Comparison of ENCODE assay signal across 24 cellular contexts in the genomic region with DNA sequence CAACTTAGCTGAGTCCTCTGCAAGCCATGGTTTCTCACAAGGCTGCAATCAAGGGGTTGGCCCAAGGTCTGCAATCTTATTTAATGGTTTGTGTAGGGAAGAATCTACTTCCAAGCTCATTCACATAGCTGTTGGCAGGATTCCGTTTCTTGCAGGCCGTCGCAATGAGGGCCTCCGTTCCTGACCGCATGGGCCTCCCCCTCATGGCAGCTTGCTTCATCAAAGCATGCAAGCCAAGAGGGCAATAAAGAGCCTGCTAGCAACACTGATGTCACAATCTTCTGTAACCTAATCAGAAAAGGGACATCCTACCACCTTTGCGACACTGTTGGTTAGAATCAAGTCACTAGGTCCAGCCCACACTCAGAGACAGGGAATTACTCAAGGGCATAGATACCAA.
DNase-seq lines count a peak whose midpoint lies in the region; ATAC-seq and TF ChIP-seq lines count a peak whose summit lies in the region.
"Had no signal": no experiment of that assay in that cellular context is flagged by ENCODE, and none has a peak within 500 bp of the region (broad histone marks: within the 10 kb centered on the region; RNA-seq: fewer than 3 reads in every experiment).

No MANE protein-coding gene starts in this region.

- no peaks in the 10 kb centered on the region for H3K4me1 ChIP-seq in osteoblast (ENCODE audit: insufficient read depth, low read length)
- H3K4me1 ChIP-seq: BLaER1 treated with 17β-estradiol and CSF1 and Interleukin-3, amounts not matched to agents 10 nM and 100 nM; Caco-2; SJSA1 had no signal

- no peaks in the 10 kb centered on the region for H3K79me2 ChIP-seq in osteoblast (ENCODE audit: insufficient read depth, low read length)

- H4K20me1 ChIP-seq in osteoblast (ENCODE audit: insufficient read depth, low read length) = no peaks in the 10 kb centered on the region
- H4K20me1 ChIP-seq: BLaER1 treated with 17β-estradiol and CSF1 and Interleukin-3, amounts not matched to agents 10 nM and 100 nM had no signal

- TF ChIP-seq CTCF in HL-60 (IDR thresholded peaks at IDR 0.05; ENCODE audit: insufficient read depth, low read length) (no peak), osteoblast (IDR thresholded peaks at IDR 0.05; ENCODE audit: extremely low read depth, low read depth, low read length) (no peak)

- no peak overlapping the region for H3K4me2 ChIP-seq in osteoblast (ENCODE audit: insufficient read depth, low read length)
- H3K4me2 ChIP-seq: BLaER1 treated with 17β-estradiol and CSF1 and Interleukin-3, amounts not matched to agents 10 nM and 100 nM had no signal

- H3K9me3 ChIP-seq in osteoblast (ENCODE audit: low read depth, low read length) = no peaks in the 10 kb centered on the region
- H3K9me3 ChIP-seq: BLaER1 treated with 17β-estradiol and CSF1 and Interleukin-3, amounts not matched to agents 10 nM and 100 nM; Caco-2; SJSA1 had no signal

- DNase-seq in HL-60 (ENCODE audit: low read depth in 1 of 2, low spot score in 1 of 2) (peak; percentile 88 to 95), NOMO-1 (lab: John Stamatoyannopoulos, UW; ENCODE audit: unreplicated experiment in 2 of 2) (peak; percentile 93 to 96), SIG-M5 treated with dmso at 0.1 percent for 504 hours (lab: John Stamatoyannopoulos, UW; ENCODE audit: unreplicated experiment) (peak; percentile 96), posterior vena cava (ENCODE audit: low spot score) (peak; percentile 20), osteoblast (ENCODE audit: insufficient read length, low spot score, missing footprints) (no peak)
- DNase-seq in activated CD4-positive, alpha-beta T cell treated with anti-CD3 and anti-CD28 coated beads for 36 hours = no peak
- DNase-seq: Caco-2; CD4-positive, alpha-beta memory T cell; DMS 273 treated with DMSO at 0.1 percent for 48 hours; DMS79 treated with DMSO at 0.1 percent for 48 hours; H7; KBM-7; MV-4-11; NCI-H1694; NCI-H2081; NCI-H2171 treated with DMSO at 0.1 percent for 48 hours; NCI-H446; NCI-H526; T-helper 17 cell had no signal

- H3K4me3 Mint-ChIP-seq in activated CD4-positive, alpha-beta T cell treated with anti-CD3 and anti-CD28 coated beads for 36 hours = no peak overlapping the region
- H3K4me3 Mint-ChIP-seq in stimulated activated memory B cell treated with anti-CD40 and anti-IgM and Interleukin-4, amounts not matched to agents 10 μg/mL and 1 μg/mL and 100 μg/mL, for 72 hours = no peak overlapping the region
- H3K4me3 Mint-ChIP-seq: CD4-positive, alpha-beta memory T cell; T-helper 17 cell had no signal

- peaks cover 3% of the 10 kb centered on the region for H3K4me1 Mint-ChIP-seq in activated CD4-positive, alpha-beta T cell treated with anti-CD3 and anti-CD28 coated beads for 36 hours
- no peaks in the 10 kb centered on the region for H3K4me1 Mint-ChIP-seq in stimulated activated memory B cell treated with anti-CD40 and anti-IgM and Interleukin-4, amounts not matched to agents 10 μg/mL and 1 μg/mL and 100 μg/mL, for 72 hours

- H2AFZ ChIP-seq in osteoblast (ENCODE audit: low read length) = no peak overlapping the region

- peaks cover 3% of the 10 kb centered on the region for H3K27me3 Mint-ChIP-seq in activated CD4-positive, alpha-beta T cell treated with anti-CD3 and anti-CD28 coated beads for 36 hours
- H3K27me3 Mint-ChIP-seq in stimulated activated memory B cell treated with anti-CD40 and anti-IgM and Interleukin-4, amounts not matched to agents 10 μg/mL and 1 μg/mL and 100 μg/mL, for 72 hours = peaks cover 5% of the 10 kb centered on the region

- POLR2A ChIA-PET in activated CD4-positive, alpha-beta T cell treated with anti-CD3 and anti-CD28 coated beads for 36 hours (lab: Charles Lee) = no interaction called here

- H3K27me3 ChIP-seq in HL-60 (ENCODE audit: insufficient read depth, poor library complexity, severe bottlenecking) = no peaks in the 10 kb centered on the region
- H3K27me3 ChIP-seq in osteoblast (ENCODE audit: insufficient read depth, low read length) = peaks cover 4% of the 10 kb centered on the region
- H3K27me3 ChIP-seq: BLaER1 treated with 17β-estradiol and CSF1 and Interleukin-3, amounts not matched to agents 10 nM and 100 nM had no signal

- no peak overlapping the region for H3K27ac Mint-ChIP-seq in activated CD4-positive, alpha-beta T cell treated with anti-CD3 and anti-CD28 coated beads for 36 hours
- H3K27ac Mint-ChIP-seq in stimulated activated memory B cell treated with anti-CD40 and anti-IgM and Interleukin-4, amounts not matched to agents 10 μg/mL and 1 μg/mL and 100 μg/mL, for 72 hours = no peak overlapping the region
- H3K27ac Mint-ChIP-seq: CD4-positive, alpha-beta memory T cell; T-helper 17 cell had no signal

- intact Hi-C loops in posterior vena cava (cut with DNase I) = no loop called here
- intact Hi-C loops in activated CD4-positive, alpha-beta T cell treated with anti-CD3 and anti-CD28 coated beads for 36 hours (cut with DNase I, micrococcal nuclease) = no loop called here

- no peak for ATAC-seq in activated CD4-positive, alpha-beta T cell treated with anti-CD3 and anti-CD28 coated beads for 36 hours
- ATAC-seq in stimulated activated memory B cell treated with anti-CD40 and anti-IgM and Interleukin-4, amounts not matched to agents 10 μg/mL and 1 μg/mL and 100 μg/mL, for 72 hours = no peak
- ATAC-seq: GM12878, Panc1, T-helper 17 cell had no signal

- peaks cover 9% of the 10 kb centered on the region for H3K9me3 Mint-ChIP-seq in activated CD4-positive, alpha-beta T cell treated with anti-CD3 and anti-CD28 coated beads for 36 hours (ENCODE audit: low read depth)
- peaks cover 10% of the 10 kb centered on the region for H3K9me3 Mint-ChIP-seq in stimulated activated memory B cell treated with anti-CD40 and anti-IgM and Interleukin-4, amounts not matched to agents 10 μg/mL and 1 μg/mL and 100 μg/mL, for 72 hours

- H3K27ac ChIP-seq in HL-60 (replicated peaks) = peak overlapping the region; percentile 74
- H3K27ac ChIP-seq in osteoblast (ENCODE audit: low read depth, low read length) = no peak overlapping the region
- H3K27ac ChIP-seq: BLaER1 treated with 17β-estradiol and CSF1 and Interleukin-3, amounts not matched to agents 10 nM and 100 nM; SJSA1 had no signal

- H3K4me3 ChIP-seq in HL-60 (replicated peaks; ENCODE audit: insufficient read depth, low read length) (no peak overlapping the region), osteoblast (ENCODE audit: insufficient read depth, low read length) (no peak overlapping the region)
- H3K4me3 ChIP-seq: BLaER1 treated with 17β-estradiol and CSF1 and Interleukin-3, amounts not matched to agents 10 nM and 100 nM; GM12878; SJSA1 had no signal

- CTCF ChIA-PET in activated CD4-positive, alpha-beta T cell treated with anti-CD3 and anti-CD28 coated beads for 36 hours (lab: Charles Lee) = interaction anchor here (0.6 kb wide), 1 partner anchor 29 kb away, joined by 3 read pairs; no protein-coding TSS in a partner anchor

- H3K36me3 ChIP-seq in osteoblast (ENCODE audit: insufficient read depth, low read length) = no peaks in the 10 kb centered on the region
- H3K36me3 ChIP-seq: BLaER1 treated with 17β-estradiol and CSF1 and Interleukin-3, amounts not matched to agents 10 nM and 100 nM; SJSA1 had no signal

- no peaks in the 10 kb centered on the region for H3K36me3 Mint-ChIP-seq in activated CD4-positive, alpha-beta T cell treated with anti-CD3 and anti-CD28 coated beads for 36 hours (ENCODE audit: low read depth)
- no peaks in the 10 kb centered on the region for H3K36me3 Mint-ChIP-seq in stimulated activated memory B cell treated with anti-CD40 and anti-IgM and Interleukin-4, amounts not matched to agents 10 μg/mL and 1 μg/mL and 100 μg/mL, for 72 hours
- H3K36me3 Mint-ChIP-seq: CD4-positive, alpha-beta memory T cell had no signal

Comparison
In these comparisons a context has a peak if more than half of its experiments do, and no peak if none do; other contexts are left out.
1. DNase-seq: peak in HL-60 (2 of 2), NOMO-1 (2 of 2), SIG-M5 treated with dmso at 0.1 percent for 504 hours (single experiment) and posterior vena cava (single experiment); none in activated CD4-positive, alpha-beta T cell treated with anti-CD3 and anti-CD28 coated beads for 36 hours (single experiment) and osteoblast (single experiment).